In the genomic region with DNA sequence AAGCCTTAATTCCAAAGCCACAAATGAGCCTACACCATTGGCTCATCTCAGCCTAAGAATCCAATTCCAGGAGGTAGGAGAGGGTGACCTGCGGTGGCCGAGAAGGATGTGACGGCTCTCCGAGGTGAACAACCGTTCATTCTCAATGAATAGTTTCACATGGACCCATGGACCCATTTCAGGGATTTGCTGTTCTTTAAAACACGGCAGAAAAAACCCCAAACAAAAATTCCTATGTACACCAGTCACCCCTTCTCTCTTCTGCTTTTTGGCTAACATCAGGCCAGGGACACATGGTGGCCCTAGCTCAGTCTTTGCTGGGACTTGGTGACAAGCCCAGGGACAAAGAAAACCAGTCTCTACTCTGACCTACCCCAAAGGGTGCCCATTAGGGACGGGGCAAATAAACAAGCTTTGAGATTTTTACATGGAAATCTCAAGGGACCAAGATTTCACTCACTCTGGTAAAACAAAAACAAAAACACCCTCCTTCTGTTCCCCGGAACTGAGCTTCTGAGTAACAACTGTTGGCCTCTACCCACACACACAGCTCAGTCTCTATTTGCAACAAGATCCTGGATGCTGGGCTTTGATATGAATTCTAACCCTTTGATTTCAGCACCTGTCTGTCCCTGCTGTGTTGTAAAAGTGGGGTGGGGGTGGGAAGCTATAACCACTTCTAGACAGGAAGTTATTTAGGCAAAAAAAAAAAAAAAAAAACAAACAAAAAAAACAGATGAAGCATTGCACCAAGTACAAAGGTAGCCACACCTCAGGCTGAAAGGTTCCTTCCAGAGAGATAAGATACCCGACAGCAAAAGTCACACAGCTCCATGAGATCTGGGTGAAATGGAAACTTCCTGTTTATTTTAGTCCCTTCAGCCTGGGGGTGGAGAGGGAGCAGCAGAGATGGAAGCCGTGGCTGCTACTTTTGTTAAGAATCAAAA, we compare ENCODE assay signal across 8 cellular contexts. TPM values are rescaled to one million over a fixed set of nuclear protein-coding genes. Genes with fewer than 3 reads are reported as not detected.
DNase-seq lines count a peak whose midpoint lies in the region; ATAC-seq and TF ChIP-seq lines count a peak whose summit lies in the region.

No MANE protein-coding gene starts in this region.

- ATAC-seq in activated T-helper 17 cell treated with anti-CD3 and anti-CD28 coated beads, Interleukin-2, amount 50 U/mL, for 72 hours (replicated peaks): peak; percentile 69
- no peak for ATAC-seq in GM19328 (IDR thresholded peaks at IDR 0.05; ENCODE audit: unreplicated experiment)

- no peaks in the 10 kb centered on the region for H3K36me3 ChIP-seq in mesodermal cell (ENCODE audit: control insufficient read depth, insufficient read depth, low read length)
- no peaks in the 10 kb centered on the region for H3K36me3 ChIP-seq in left ventricle myocardium inferior

- DNase-seq in CD1c-positive myeloid dendritic cell (ENCODE audit: extremely low spot score): peak; percentile 62
- peak; percentile 45 for DNase-seq in LoVo (ENCODE audit: low spot score)
- no peak for DNase-seq in midbrain (lab: John Stamatoyannopoulos, UW)
- DNase-seq in left ventricle myocardium inferior: no peak
- no peak for DNase-seq in NCI-H187 treated with DMSO at 0.1 percent for 48 hours (lab: John Stamatoyannopoulos, UW)

- peak overlapping the region; percentile 95 for H3K27ac Mint-ChIP-seq in activated T-helper 17 cell treated with anti-CD3 and anti-CD28 coated beads, Interleukin-2, amount 50 U/mL, for 72 hours

- H3K9me3 ChIP-seq in mesodermal cell (ENCODE audit: control insufficient read depth, low read length): no peaks in the 10 kb centered on the region
- no peaks in the 10 kb centered on the region for H3K9me3 ChIP-seq in left ventricle myocardium inferior (replicated peaks)

- peak overlapping the region; percentile 80 for H3K4me3 Mint-ChIP-seq in activated T-helper 17 cell treated with anti-CD3 and anti-CD28 coated beads, Interleukin-2, amount 50 U/mL, for 72 hours

- no peak overlapping the region for H3K4me3 ChIP-seq in mesodermal cell (ENCODE audit: extremely low read depth, insufficient read depth, low read length, poor library complexity, severe bottlenecking)
- no peak overlapping the region for H3K4me3 ChIP-seq in left ventricle myocardium inferior

- H3K9me3 Mint-ChIP-seq in activated T-helper 17 cell treated with anti-CD3 and anti-CD28 coated beads, Interleukin-2, amount 50 U/mL, for 72 hours: no peaks in the 10 kb centered on the region

- H3K27ac ChIP-seq in mesodermal cell (ENCODE audit: low read depth, low read length, severe bottlenecking) (peak overlapping the region; percentile 45), left ventricle myocardium inferior (replicated peaks) (no peak overlapping the region)

- H3K4me1 Mint-ChIP-seq in activated T-helper 17 cell treated with anti-CD3 and anti-CD28 coated beads, Interleukin-2, amount 50 U/mL, for 72 hours: peaks cover 4% of the 10 kb centered on the region

- H3K36me3 Mint-ChIP-seq in activated T-helper 17 cell treated with anti-CD3 and anti-CD28 coated beads, Interleukin-2, amount 50 U/mL, for 72 hours (ENCODE audit: low read depth): no peaks in the 10 kb centered on the region

- no peaks in the 10 kb centered on the region for H3K27me3 Mint-ChIP-seq in activated T-helper 17 cell treated with anti-CD3 and anti-CD28 coated beads, Interleukin-2, amount 50 U/mL, for 72 hours

- intact Hi-C loops in left ventricle myocardium inferior (cut with micrococcal nuclease): no loop called here

- WGBS in mesodermal cell (ENCODE audit: insufficient coverage in 2 of 2), 2 experiments: 80 to 83% methylated on average over 1 to 2 of the region's 10 CpGs

- TF ChIP-seq CTCF in left ventricle myocardium inferior (IDR thresholded peaks at IDR 0.05; ENCODE audit: borderline replicate concordance): no peak

- H3K4me1 ChIP-seq in mesodermal cell (ENCODE audit: control insufficient read depth, insufficient read depth, low read length, poor library complexity, severe bottlenecking): peaks cover 3% of the 10 kb centered on the region
- H3K4me1 ChIP-seq in left ventricle myocardium inferior: no peaks in the 10 kb centered on the region

- no peaks in the 10 kb centered on the region for H3K27me3 ChIP-seq in left ventricle myocardium inferior (ENCODE audit: low read depth)

RNA-seq across cellular contexts. Expression of a gene that starts 49.0 kb away (rescaled TPM):
- total RNA-seq in activated T-helper 17 cell treated with anti-CD3 and anti-CD28 coated beads, Interleukin-2, amount 50 U/mL, for 72 hours: 100 to 1,000 TPM; 226 to 303 TPM
- polyA plus RNA-seq in mesodermal cell (2013, experiment 1 of 2): 110 TPM
- 114 TPM for polyA plus RNA-seq in mesodermal cell (2013, experiment 2 of 2)
- 138 TPM for total RNA-seq in left ventricle myocardium inferior

Comparison
In these comparisons a context has a peak if more than half of its experiments do, and no peak if none do; other contexts are left out.
1. DNase-seq: peak in CD1c-positive myeloid dendritic cell (single experiment) and LoVo (single experiment); none in midbrain (single experiment), left ventricle myocardium inferior (single experiment) and NCI-H187 treated with DMSO at 0.1 percent for 48 hours (single experiment).